Comparison of ENCODE assay signal across 20 cellular contexts in the genomic region with DNA sequence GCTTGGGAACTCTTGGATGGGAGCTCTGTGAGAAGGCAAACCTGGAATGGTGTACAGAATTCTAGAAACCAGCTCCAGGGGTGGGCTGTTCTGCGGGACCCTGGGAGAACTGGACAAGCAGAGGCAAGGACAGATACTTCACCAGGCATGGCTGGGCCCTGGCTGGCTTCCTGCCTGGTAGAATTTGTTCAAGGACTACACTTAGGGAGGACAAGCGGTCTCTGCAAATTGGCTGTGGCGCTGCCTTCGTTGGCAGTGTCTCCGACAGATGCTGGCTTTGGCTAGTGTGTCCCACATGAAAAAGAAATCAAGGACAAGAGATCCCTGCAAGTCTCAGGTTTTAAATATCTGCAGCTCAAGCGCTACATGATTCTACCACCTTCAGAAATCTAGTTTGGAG. TPM values are rescaled to one million over a fixed set of nuclear protein-coding genes. Genes with fewer than 3 reads are reported as not detected.
DNase-seq lines count a peak whose midpoint lies in the region; ATAC-seq, FAIRE-seq and TF ChIP-seq lines count a peak whose summit lies in the region.
"Had no signal": no experiment of that assay in that cellular context is flagged by ENCODE, and none has a peak within 500 bp of the region (broad histone marks: within the 10 kb centered on the region; RNA-seq: fewer than 3 reads in every experiment).

No MANE protein-coding gene starts in this region.

- peak; percentile 28 for FAIRE-seq in A549 (lab: Jason Lieb, UNC)
- FAIRE-seq: colon, GM12891 had no signal

- intact Hi-C loops in vagina (cut with DNase I) = loop anchor here (5.0 kb wide), 1 partner anchor 84 kb away; the partner anchor contains the start of gene CEBPA

- TF ChIP-seq RAD21 in A549 (conservative IDR thresholded peaks at IDR 0.05 in 1 of 2, IDR thresholded peaks at IDR 0.05 in 1 of 2) = no peak

- H3K4me3 ChIP-seq in A549 = no peak overlapping the region
- no peak overlapping the region for H3K4me3 ChIP-seq in vagina
- H3K4me3 ChIP-seq: body of pancreas, GM23338, neural progenitor cell, suprapubic skin had no signal

- CTCF ChIA-PET in A549 (lab: Yijun Ruan, JAX) = interaction anchor here (0.5 to 36.3 kb wide), 11 partner anchors 10 to 411 kb away, joined by 3 to 881 read pairs (median 7); partner anchors contain the start of genes CEBPA, CEBPG and KCTD15

- TF ChIP-seq EP300 in A549 (IDR thresholded peaks at IDR 0.05) = no peak

- H3K9me3 ChIP-seq in A549 (no peaks in the 10 kb centered on the region), vagina (no peaks in the 10 kb centered on the region)
- H3K9me3 ChIP-seq: body of pancreas, suprapubic skin had no signal

- DNase-seq in A549 (ENCODE audit: low read depth in 1 of 2, low spot score in 1 of 2) = no peak
- peak; percentile 25 for DNase-seq in NCI-H1092 (lab: John Stamatoyannopoulos, UW)
- DNase-seq in cerebellar cortex (ENCODE audit: low spot score) = peak; percentile 40
- DNase-seq in medulla oblongata (ENCODE audit: extremely low spot score) = peak; percentile 61
- DNase-seq in ureter (ENCODE audit: low spot score) = no peak
- no peak for DNase-seq in vagina (ENCODE audit: extremely low spot score in 2 of 2)
- DNase-seq in stimulated activated CD4-positive, alpha-beta T cell treated with anti-CD3 and anti-CD28 coated beads, Interleukin-2, amount 100 ng/mL, for 48 hours = no peak
- DNase-seq in GM10266 (ENCODE audit: extremely low spot score) = no peak
- DNase-seq: activated CD4-positive, alpha-beta T cell treated with anti-CD3 and anti-CD28 coated beads for 1 hour; activated naive CD8-positive, alpha-beta T cell treated with anti-CD3 and anti-CD28 coated beads, Interleukin-2, amount 10 ng/mL, durations not matched to agents 7 days and 5 days; DMS153; KBM-7; NCI-H2081 treated with DMSO at 0.1 percent for 48 hours; NCI-H526 had no signal

- TF ChIP-seq CTCF in A549 (IDR thresholded peaks at IDR 0.05) (no peak), vagina (IDR thresholded peaks at IDR 0.05) (no peak), GM10266 (IDR thresholded peaks at IDR 0.05; ENCODE audit: control insufficient read depth, insufficient read depth, low read depth, missing control alignments) (no peak)

- peaks cover 7% of the 10 kb centered on the region; the same call in 2 of the 3 replicates for H3K4me1 ChIP-seq in A549
- peaks cover 36% of the 10 kb centered on the region for H3K4me1 ChIP-seq in vagina
- H3K4me1 ChIP-seq: neural progenitor cell had no signal

- H3K27me3 ChIP-seq in vagina = no peaks in the 10 kb centered on the region
- H3K27me3 ChIP-seq: body of pancreas, neural progenitor cell, suprapubic skin had no signal

- WGBS in A549 (ENCODE audit: missing lambda C conversion rate) = 89% methylated on average over 6 of the region's 6 CpGs

- no peak overlapping the region for H3K27ac ChIP-seq in A549
- no peak overlapping the region for H3K27ac ChIP-seq in vagina
- H3K27ac ChIP-seq: body of pancreas, neural progenitor cell, suprapubic skin had no signal

- no peak overlapping the region for H3K4me2 ChIP-seq in A549
- H3K4me2 ChIP-seq: GM23338, neural progenitor cell had no signal

- no peak for ATAC-seq in A549
- ATAC-seq: body of pancreas, GM23338 had no signal

- POLR2A ChIA-PET in A549 (lab: Yijun Ruan, JAX) = interaction anchor here (1.6 to 2.5 kb wide), 3 partner anchors 9 to 83 kb away, joined by 5 to 12 read pairs (median 9); partner anchors contain the start of genes CEBPA and CEBPG

- peaks cover 0 to 10% of the 10 kb centered on the region in 2 donors for H3K36me3 ChIP-seq in vagina
- H3K36me3 ChIP-seq: neural progenitor cell had no signal

- no peak for TF ChIP-seq POLR2A in A549 (IDR thresholded peaks at IDR 0.05; ENCODE audit: low read length)
- TF ChIP-seq POLR2A in vagina (IDR thresholded peaks at IDR 0.05) = no peak

TF ChIP-seq in A549, 52 proteins besides CTCF, POLR2A, EP300 and RAD21:
- TF ChIP-seq RCOR1 (IDR thresholded peaks at IDR 0.05; ENCODE audit: low read depth, low read length) = no peak
- TF ChIP-seq MAZ (IDR thresholded peaks at IDR 0.05; ENCODE audit: borderline replicate concordance, low read depth, low read length) = no peak
- TF ChIP-seq JUN (IDR thresholded peaks at IDR 0.05) = no peak
- TF ChIP-seq NPAS2 (CRISPR knock-in tag; IDR thresholded peaks at IDR 0.05; ENCODE audit: borderline replicate concordance) = no peak
- no peak for TF ChIP-seq JUNB (IDR thresholded peaks at IDR 0.05)
- no peak for TF ChIP-seq BHLHE40 (IDR thresholded peaks at IDR 0.05; ENCODE audit: low read depth, low read length)
- no peak for TF ChIP-seq RFX5 (IDR thresholded peaks at IDR 0.05)
- TF ChIP-seq NFE2L2 (conservative IDR thresholded peaks at IDR 0.05; ENCODE audit: low read length) = no peak
- no peak for TF ChIP-seq GATA3 (IDR thresholded peaks at IDR 0.05; ENCODE audit: borderline replicate concordance)
- TF ChIP-seq HEYL (CRISPR knock-in tag; IDR thresholded peaks at IDR 0.05) = no peak
- no peak for TF ChIP-seq POLR2AphosphoS2 (conservative IDR thresholded peaks at IDR 0.05; ENCODE audit: low read length)
- TF ChIP-seq ZFP36 (IDR thresholded peaks at IDR 0.05; ENCODE audit: borderline replicate concordance, partially characterized antibody) = no peak
- no peak for TF ChIP-seq RARB (CRISPR knock-in tag; IDR thresholded peaks at IDR 0.05)
- TF ChIP-seq HOXB5 (CRISPR knock-in tag; IDR thresholded peaks at IDR 0.05) = no peak
- TF ChIP-seq EHF (CRISPR knock-in tag; IDR thresholded peaks at IDR 0.05) = no peak
- no peak for TF ChIP-seq CHD4 (IDR thresholded peaks at IDR 0.05; ENCODE audit: borderline replicate concordance)
- no peak for TF ChIP-seq CBX2 (IDR thresholded peaks at IDR 0.05; ENCODE audit: borderline replicate concordance, low read depth)
- no peak for TF ChIP-seq FOSB (CRISPR knock-in tag; IDR thresholded peaks at IDR 0.05)
- TF ChIP-seq EHMT2 (IDR thresholded peaks at IDR 0.05; ENCODE audit: low read depth) = no peak
TF ChIP-seq in A549: peak in this region for 0.

RNA-seq across cellular contexts. Expression of gene CEBPG, which starts 12.4 kb away (rescaled TPM):
- polyA plus RNA-seq in A549 (2011; rRNA removed) (104 and 138 TPM in 2 replicates), A549 (2017; fragmentation: RNase III; extraction: RNeasy Plus Mini Kit Qiagen cat#74134 plus additional on column Dnase treatment) (34.0 to 35.7 TPM (median 34.3 TPM) in 3 replicates)
- polyA plus RNA-seq in A549 (2012; cell fraction: cytosol; rRNA removed) = 25.7 and 27.7 TPM in 2 replicates
- 11.1 and 12.8 TPM in 2 replicates for polyA plus RNA-seq in A549 (2012; cell fraction: nucleus; rRNA removed)
- 62.1 and 64.8 TPM in 2 replicates for polyA minus RNA-seq in A549 (2011; rRNA and poly(A)+ RNA removed)
- total RNA-seq in ureter (31.3 TPM), vagina (20.9 TPM)

Comparison
In these comparisons a context has a peak if more than half of its experiments do, and no peak if none do; other contexts are left out.
1. DNase-seq: peak in NCI-H1092 (single experiment), cerebellar cortex (single experiment) and medulla oblongata (single experiment); none in A549 (0 of 2), ureter (single experiment), vagina (0 of 2), stimulated activated CD4-positive, alpha-beta T cell treated with anti-CD3 and anti-CD28 coated beads, Interleukin-2, amount 100 ng/mL, for 48 hours (0 of 2) and GM10266 (single experiment).